In the genomic region with DNA sequence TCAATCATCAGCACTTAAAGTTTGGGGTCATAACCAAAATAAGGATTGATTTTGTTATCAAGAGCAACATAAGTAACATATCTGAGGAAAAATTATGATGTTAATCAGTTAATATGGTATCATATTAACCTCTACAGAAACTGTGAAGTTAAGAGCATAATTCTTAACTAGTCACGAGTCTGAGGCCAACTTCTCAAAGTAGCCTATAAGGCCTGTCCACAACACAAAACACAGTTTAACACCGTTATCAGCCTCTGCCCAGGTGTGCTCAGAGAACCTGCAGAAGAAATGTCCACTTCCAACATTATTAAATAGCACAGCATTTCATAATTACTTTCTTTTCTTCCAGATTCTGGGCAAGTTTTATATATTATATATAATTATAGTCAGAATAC, we compare ENCODE assay signal across 8 cellular contexts. TPM values are rescaled to one million over a fixed set of nuclear protein-coding genes. Genes with fewer than 3 reads are reported as not detected.
DNase-seq lines count a peak whose midpoint lies in the region; ATAC-seq, FAIRE-seq and TF ChIP-seq lines count a peak whose summit lies in the region.

No MANE protein-coding gene starts in this region.

- peaks cover 8 to 11% of the 10 kb centered on the region in 2 donors for H3K36me3 Mint-ChIP-seq in activated naive CD4-positive, alpha-beta T cell treated with anti-CD3 and anti-CD28 coated beads, Interleukin-2, amount 50 U/mL, for 72 hours

- intact Hi-C loops in esophagus squamous epithelium (cut with DNase I) (no loop called here), sigmoid colon (cut with DNase I) (loop anchor here (5.0 kb wide), 1 partner anchor 300 kb away; a partner anchor contains a TSS)

- H3K36me3 ChIP-seq in esophagus squamous epithelium (peaks cover 0 to 8% (median 0%) of the 10 kb centered on the region in 3 donors), sigmoid colon (no peaks in the 10 kb centered on the region)

- peak; percentile 77 for FAIRE-seq in GM19239 (lab: Jason Lieb, UNC)

- TF ChIP-seq CTCF in esophagus squamous epithelium (IDR thresholded peaks at IDR 0.05) (no peak), sigmoid colon (IDR thresholded peaks at IDR 0.05) (no peak)

- ATAC-seq in activated naive CD4-positive, alpha-beta T cell treated with anti-CD3 and anti-CD28 coated beads, Interleukin-2, amount 50 U/mL, for 72 hours = no peak
- no peak for ATAC-seq in GM21360 (IDR thresholded peaks at IDR 0.05; ENCODE audit: unreplicated experiment)

- no peak overlapping the region for H3K27ac Mint-ChIP-seq in activated naive CD4-positive, alpha-beta T cell treated with anti-CD3 and anti-CD28 coated beads, Interleukin-2, amount 50 U/mL, for 72 hours

- no peaks in the 10 kb centered on the region for H3K9me3 Mint-ChIP-seq in activated naive CD4-positive, alpha-beta T cell treated with anti-CD3 and anti-CD28 coated beads, Interleukin-2, amount 50 U/mL, for 72 hours

- peak overlapping the region in 3 of 4 donors; percentile 85 to 96 (median 95) for H3K27ac ChIP-seq in esophagus squamous epithelium
- peak overlapping the region; percentile 82 to 90 (median 86) for H3K27ac ChIP-seq in sigmoid colon

- 16 to 31% methylated on average over 2 of the region's 2 CpGs for WGBS in esophagus squamous epithelium, 2 donors
- WGBS in sigmoid colon, 2 donors = 13 to 25% methylated on average over 2 of the region's 2 CpGs

- H3K4me1 ChIP-seq in esophagus squamous epithelium (peaks cover 10 to 43% (median 18%) of the 10 kb centered on the region in 3 donors), sigmoid colon (peaks cover 0 to 45% (median 26%) of the 10 kb centered on the region in 4 donors)

- no peak for TF ChIP-seq POLR2A in esophagus squamous epithelium (IDR thresholded peaks at IDR 0.05)
- no peak for TF ChIP-seq POLR2A in sigmoid colon (IDR thresholded peaks at IDR 0.05)

- TF ChIP-seq EP300 in sigmoid colon (IDR thresholded peaks at IDR 0.05) = no peak

- no peaks in the 10 kb centered on the region for H3K9me3 ChIP-seq in esophagus squamous epithelium
- no peaks in the 10 kb centered on the region for H3K9me3 ChIP-seq in sigmoid colon

- H3K27me3 ChIP-seq in esophagus squamous epithelium = no peaks in the 10 kb centered on the region
- H3K27me3 ChIP-seq in sigmoid colon = no peaks in the 10 kb centered on the region

- H3K4me3 ChIP-seq in esophagus squamous epithelium = peak overlapping the region; percentile 78 to 96 (median 90)
- H3K4me3 ChIP-seq in sigmoid colon = peak overlapping the region; percentile 69 to 90 (median 78)

- DNase-seq in GM19239 (ENCODE audit: insufficient read length, low spot score) (no peak), OCI-M1 (lab: John Stamatoyannopoulos, UW) (peak; percentile 58), esophagus squamous epithelium (lab: John Stamatoyannopoulos, UW) (no peak), sigmoid colon (no peak), DMS114 treated with DMSO at 0.1 percent for 48 hours (lab: John Stamatoyannopoulos, UW; ENCODE audit: unreplicated experiment) (no peak), RPMI8226 (no peak)
- no peak for DNase-seq in activated naive CD4-positive, alpha-beta T cell treated with anti-CD3 and anti-CD28 coated beads, Interleukin-2, amount 50 U/mL, for 72 hours (ENCODE audit: low spot score in 2 of 2)

RNA-seq across cellular contexts. Expression of a gene that starts 1.1 kb away (rescaled TPM):
- total RNA-seq in esophagus squamous epithelium (10 to 100 TPM; 23.7 to 34.1 (median 26.8) TPM), sigmoid colon (10 to 100 TPM; 44.6 to 72.5 (median 55.1) TPM)
- 10 to 100 TPM; 27.1 to 35.8 (median 28.8) TPM for polyA plus RNA-seq in sigmoid colon
- 10 to 100 TPM; 15.2 to 20.3 TPM for total RNA-seq in activated naive CD4-positive, alpha-beta T cell treated with anti-CD3 and anti-CD28 coated beads, Interleukin-2, amount 50 U/mL, for 72 hours

RNA-seq across cellular contexts. Expression of a gene that starts 26.2 kb away (rescaled TPM):
- total RNA-seq in esophagus squamous epithelium = not detected
- not detected for total RNA-seq in sigmoid colon
- polyA plus RNA-seq in sigmoid colon = not detected
- total RNA-seq in activated naive CD4-positive, alpha-beta T cell treated with anti-CD3 and anti-CD28 coated beads, Interleukin-2, amount 50 U/mL, for 72 hours = not detected

RNA-seq across cellular contexts. Expression of a gene that starts 40.6 kb away (rescaled TPM):
- total RNA-seq in esophagus squamous epithelium = not detected
- total RNA-seq in sigmoid colon = not detected
- polyA plus RNA-seq in sigmoid colon = not detected
- total RNA-seq in activated naive CD4-positive, alpha-beta T cell treated with anti-CD3 and anti-CD28 coated beads, Interleukin-2, amount 50 U/mL, for 72 hours = not detected

RNA-seq across cellular contexts. Expression of a gene that starts 58.3 kb away (rescaled TPM):
- not detected for total RNA-seq in esophagus squamous epithelium
- not detected for total RNA-seq in sigmoid colon
- polyA plus RNA-seq in sigmoid colon = not detected
- total RNA-seq in activated naive CD4-positive, alpha-beta T cell treated with anti-CD3 and anti-CD28 coated beads, Interleukin-2, amount 50 U/mL, for 72 hours = not detected
